21 cellular contexts compared by ENCODE assay signal in the genomic region with DNA sequence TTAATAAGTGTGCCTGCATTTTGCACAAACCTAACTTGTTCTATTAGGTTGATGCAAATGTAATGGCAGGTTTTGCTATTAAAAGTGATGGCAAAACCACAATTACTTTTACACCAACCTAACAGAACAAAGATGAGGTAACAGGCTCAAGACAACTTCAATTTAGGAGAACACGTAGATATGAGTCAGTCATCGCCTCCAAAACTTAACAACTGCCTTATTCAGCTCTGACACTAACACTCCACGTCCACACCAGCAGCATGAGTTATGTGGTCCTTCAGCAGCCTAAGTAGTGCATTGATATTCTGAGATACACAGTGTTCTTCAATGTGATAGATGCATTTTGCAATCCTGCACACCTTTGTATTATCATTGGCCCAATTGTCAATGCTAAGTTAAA.
DNase-seq lines count a peak whose midpoint lies in the region; ATAC-seq, FAIRE-seq and TF ChIP-seq lines count a peak whose summit lies in the region.
"Had no signal": no experiment of that assay in that cellular context is flagged by ENCODE, and none has a peak within 500 bp of the region (broad histone marks: within the 10 kb centered on the region; RNA-seq: fewer than 3 reads in every experiment).

No MANE protein-coding gene starts in this region.

- H3K27me3 Mint-ChIP-seq in WTC11 (ENCODE audit: low read depth) = no peaks in the 10 kb centered on the region
- H3K27me3 Mint-ChIP-seq: CD4-positive, alpha-beta memory T cell had no signal

- TF ChIP-seq CTCF in epithelial cell of esophagus (IDR thresholded peaks at IDR 0.05; ENCODE audit: insufficient read depth, low read depth, low read length, missing control alignments) (no peak), WTC11 (IDR thresholded peaks at IDR 0.05) (no peak)

- no peak overlapping the region for H3K4me3 ChIP-seq in epithelial cell of esophagus (ENCODE audit: low read length)
- H3K4me3 ChIP-seq: A549; BLaER1 treated with 17β-estradiol and CSF1 and Interleukin-3, amounts not matched to agents 10 nM and 100 nM; GM23248 had no signal

- POLR2A ChIA-PET in WTC11 (lab: Charles Lee) = no interaction called here

- H3K4me1 Mint-ChIP-seq in WTC11 = peaks cover 34% of the 10 kb centered on the region
- H3K4me1 Mint-ChIP-seq: CD4-positive, alpha-beta memory T cell had no signal

- H3K36me3 Mint-ChIP-seq in WTC11 = no peaks in the 10 kb centered on the region; the same call in 1 of the 2 replicates
- H3K36me3 Mint-ChIP-seq: CD4-positive, alpha-beta memory T cell had no signal

- H3K4me3 Mint-ChIP-seq in WTC11 = no peak overlapping the region
- H3K4me3 Mint-ChIP-seq: CD4-positive, alpha-beta memory T cell had no signal

- no peak overlapping the region for H3K27ac Mint-ChIP-seq in WTC11
- H3K27ac Mint-ChIP-seq: CD4-positive, alpha-beta memory T cell had no signal

- no peak for ATAC-seq in WTC11
- ATAC-seq in GM21526 (IDR thresholded peaks at IDR 0.05; ENCODE audit: low FRiP score, unreplicated experiment) = no peak
- ATAC-seq: A549 had no signal

- no peaks in the 10 kb centered on the region for H3K9me3 Mint-ChIP-seq in WTC11

- CTCF ChIA-PET in WTC11 (lab: Charles Lee) = no interaction called here

- no peak for TF ChIP-seq POLR2A in H54 (IDR thresholded peaks at IDR 0.05; ENCODE audit: low read depth, low read length)

- DNase-seq in H54 (ENCODE audit: insufficient read length, low spot score) = no peak
- DNase-seq in HT1080 (ENCODE audit: low read depth) = peak; percentile 23
- DNase-seq in RKO (ENCODE audit: low spot score) = peak; percentile 17
- DNase-seq in epithelial cell of esophagus (ENCODE audit: low read depth) = peak; percentile 22
- no peak for DNase-seq in WTC11 (ENCODE audit: low spot score)
- no peak for DNase-seq in GOT3 (lab: John Stamatoyannopoulos, UW)
- DNase-seq: 8988T; ACHN; AML-193; BE2C; Caco-2; CD4-positive, alpha-beta memory T cell; DMS153; DND-41; GM23248; HCEC 1CT had no signal

- peak; percentile 50 for FAIRE-seq in H54 (lab: Jason Lieb, UNC)
- FAIRE-seq: A549, G401.6, GM12892 had no signal

TF ChIP-seq in WTC11, 78 proteins besides CTCF, POLR2A, EP300 and RAD21:
- TF ChIP-seq, protein P1, sequence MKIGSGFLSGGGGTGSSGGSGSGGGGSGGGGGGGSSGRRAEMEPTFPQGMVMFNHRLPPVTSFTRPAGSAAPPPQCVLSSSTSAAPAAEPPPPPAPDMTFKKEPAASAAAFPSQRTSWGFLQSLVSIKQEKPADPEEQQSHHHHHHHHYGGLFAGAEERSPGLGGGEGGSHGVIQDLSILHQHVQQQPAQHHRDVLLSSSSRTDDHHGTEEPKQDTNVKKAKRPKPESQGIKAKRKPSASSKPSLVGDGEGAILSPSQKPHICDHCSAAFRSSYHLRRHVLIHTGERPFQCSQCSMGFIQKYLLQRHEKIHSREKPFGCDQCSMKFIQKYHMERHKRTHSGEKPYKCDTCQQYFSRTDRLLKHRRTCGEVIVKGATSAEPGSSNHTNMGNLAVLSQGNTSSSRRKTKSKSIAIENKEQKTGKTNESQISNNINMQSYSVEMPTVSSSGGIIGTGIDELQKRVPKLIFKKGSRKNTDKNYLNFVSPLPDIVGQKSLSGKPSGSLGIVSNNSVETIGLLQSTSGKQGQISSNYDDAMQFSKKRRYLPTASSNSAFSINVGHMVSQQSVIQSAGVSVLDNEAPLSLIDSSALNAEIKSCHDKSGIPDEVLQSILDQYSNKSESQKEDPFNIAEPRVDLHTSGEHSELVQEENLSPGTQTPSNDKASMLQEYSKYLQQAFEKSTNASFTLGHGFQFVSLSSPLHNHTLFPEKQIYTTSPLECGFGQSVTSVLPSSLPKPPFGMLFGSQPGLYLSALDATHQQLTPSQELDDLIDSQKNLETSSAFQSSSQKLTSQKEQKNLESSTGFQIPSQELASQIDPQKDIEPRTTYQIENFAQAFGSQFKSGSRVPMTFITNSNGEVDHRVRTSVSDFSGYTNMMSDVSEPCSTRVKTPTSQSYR (CRISPR knock-in tag; IDR thresholded peaks at IDR 0.05) = no peak
- TF ChIP-seq MXD4 (CRISPR knock-in tag; IDR thresholded peaks at IDR 0.05; ENCODE audit: borderline replicate concordance) = no peak
- TF ChIP-seq, protein P2, sequence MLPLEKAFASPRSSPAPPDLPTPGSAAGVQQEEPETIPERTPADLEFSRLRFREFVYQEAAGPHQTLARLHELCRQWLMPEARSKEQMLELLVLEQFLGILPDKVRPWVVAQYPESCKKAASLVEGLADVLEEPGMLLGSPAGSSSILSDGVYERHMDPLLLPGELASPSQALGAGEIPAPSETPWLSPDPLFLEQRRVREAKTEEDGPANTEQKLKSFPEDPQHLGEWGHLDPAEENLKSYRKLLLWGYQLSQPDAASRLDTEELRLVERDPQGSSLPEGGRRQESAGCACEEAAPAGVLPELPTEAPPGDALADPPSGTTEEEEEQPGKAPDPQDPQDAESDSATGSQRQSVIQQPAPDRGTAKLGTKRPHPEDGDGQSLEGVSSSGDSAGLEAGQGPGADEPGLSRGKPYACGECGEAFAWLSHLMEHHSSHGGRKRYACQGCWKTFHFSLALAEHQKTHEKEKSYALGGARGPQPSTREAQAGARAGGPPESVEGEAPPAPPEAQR (CRISPR knock-in tag; IDR thresholded peaks at IDR 0.05) = no peak
TF ChIP-seq in WTC11: peak in this region for 0.

Comparison
In these comparisons a context has a peak if more than half of its experiments do, and no peak if none do; other contexts are left out.
1. DNase-seq: peak in HT1080 (single experiment), RKO (single experiment) and epithelial cell of esophagus (single experiment); none in H54 (single experiment), WTC11 (single experiment) and GOT3 (single experiment).